11 cellular contexts compared by ENCODE assay signal in genomic region chr3:10188798-10189556, GRCh38. TPM values are rescaled to one million over a fixed set of nuclear protein-coding genes. Genes with fewer than 3 reads are reported as not detected.
DNase-seq lines count a peak whose midpoint lies in the region; ATAC-seq, FAIRE-seq and TF ChIP-seq lines count a peak whose summit lies in the region.
"Had no signal": no experiment of that assay in that cellular context is flagged by ENCODE, and none has a peak within 500 bp of the region (broad histone marks: within the 10 kb centered on the region; RNA-seq: fewer than 3 reads in every experiment).

No MANE protein-coding gene starts in this region.

- no peak overlapping the region for H2AFZ ChIP-seq in HepG2 (ENCODE audit: low read length)

- peak overlapping the region; percentile 49 to 84 for H3K27ac ChIP-seq in liver (ENCODE audit: low read depth in 1 of 2, low read length in 2 of 2)
- no peak overlapping the region for H3K27ac ChIP-seq in HepG2 (ENCODE audit: extremely low read length, insufficient read depth, low read length)

- no peak for TF ChIP-seq CTCF in liver (IDR thresholded peaks at IDR 0.05; ENCODE audit: low read depth, low read length, missing input control)
- no peak for TF ChIP-seq CTCF in HepG2 (CRISPR knock-in tag; IDR thresholded peaks at IDR 0.05)
- no peak for TF ChIP-seq CTCF in bronchial epithelial cell (IDR thresholded peaks at IDR 0.05; ENCODE audit: insufficient read depth, low read length, severe bottlenecking)
- TF ChIP-seq CTCF in neural crest cell (conservative IDR thresholded peaks at IDR 0.05): no peak

- no peak overlapping the region for H3K4me3 ChIP-seq in liver (ENCODE audit: low read depth in 1 of 3, low read length in 3 of 3)
- no peak overlapping the region for H3K4me3 ChIP-seq in HepG2 (replicated peaks in 1 of 3; ENCODE audit: insufficient read depth in 1 of 3, low read depth in 2 of 3, low read length in 3 of 3)
- H3K4me3 ChIP-seq in bronchial epithelial cell (ENCODE audit: low read depth, low read length): no peak overlapping the region

- DNase-seq in HepG2 (ENCODE audit: low spot score) (no peak), bronchial epithelial cell (ENCODE audit: low read depth) (peak; percentile 28), neural crest cell (ENCODE audit: low read depth, low spot score) (no peak), H4 (ENCODE audit: low spot score) (no peak), COR-L47 (lab: John Stamatoyannopoulos, UW) (no peak)
- DNase-seq in stimulated activated CD4-positive, alpha-beta T cell treated with anti-CD3 and anti-CD28 coated beads, Interleukin-4, amount 100 ng/mL, for 24 hours: no peak
- DNase-seq: NCI-H1436 had no signal

- POLR2A ChIA-PET in HepG2 (lab: Yijun Ruan, JAX): no interaction called here

- H3K9ac ChIP-seq in liver (ENCODE audit: low read depth in 1 of 2, low read length in 2 of 2): peak overlapping the region in 1 of 2 donors; percentile 28
- no peak overlapping the region for H3K9ac ChIP-seq in HepG2 (ENCODE audit: insufficient read depth, low read depth, low read length)

- H3K27me3 Mint-ChIP-seq in neural crest cell (ENCODE audit: low read depth): no peaks in the 10 kb centered on the region

- peaks cover 19 to 46% (median 34%) of the 10 kb centered on the region in 4 donors for H3K4me1 ChIP-seq in liver (ENCODE audit: control insufficient read depth in 4 of 4, insufficient read depth in 4 of 4, low read length in 3 of 4)
- peaks cover 40% of the 10 kb centered on the region for H3K4me1 ChIP-seq in HepG2 (ENCODE audit: insufficient read depth, low read length)

- BruUV-seq in HepG2 (replicated peaks; lab: Mats Ljungman, UMichigan): no TSS peak

- H3K4me2 ChIP-seq in HepG2 (ENCODE audit: low read depth, low read length): no peak overlapping the region

- TF ChIP-seq POLR2A in HepG2 (IDR thresholded peaks at IDR 0.05; ENCODE audit: insufficient read depth in 1 of 2, low read depth in 2 of 2, low read length in 2 of 2): no peak

- WGBS in liver: 85% methylated on average over 12 of the region's 12 CpGs
- WGBS in HepG2 (ENCODE audit: low lambda C conversion rate): 95% methylated on average over 12 of the region's 12 CpGs

- no peak for TF ChIP-seq EP300 in HepG2 (IDR thresholded peaks at IDR 0.05; ENCODE audit: low read depth in 2 of 2, low read length in 2 of 2)
- TF ChIP-seq EP300 in HepG2 (CRISPR knock-in tag; IDR thresholded peaks at IDR 0.05; ENCODE audit: borderline replicate concordance): no peak

- H3K4me1 Mint-ChIP-seq in neural crest cell: peaks cover 34% of the 10 kb centered on the region

- TF ChIP-seq RAD21 in liver (IDR thresholded peaks at IDR 0.05) (no peak), HepG2 (CRISPR knock-in tag; IDR thresholded peaks at IDR 0.05) (no peak)

- H3K27me3 ChIP-seq in liver (ENCODE audit: control insufficient read depth in 4 of 4, insufficient read depth in 4 of 4, low read length in 3 of 4) (no peaks in the 10 kb centered on the region), HepG2 (ENCODE audit: control insufficient read depth in 1 of 2, insufficient read depth in 2 of 2, low read length in 2 of 2) (no peaks in the 10 kb centered on the region), bronchial epithelial cell (ENCODE audit: control insufficient read depth, insufficient read depth, low read length) (no peaks in the 10 kb centered on the region)

- peaks cover 0 to 5% (median 2%) of the 10 kb centered on the region in 4 donors for H3K36me3 ChIP-seq in liver (ENCODE audit: control insufficient read depth in 4 of 4, insufficient read depth in 3 of 4, low read depth in 1 of 4, low read length in 3 of 4)
- peaks cover 8 to 42% of the 10 kb centered on the region in 2 experiments for H3K36me3 ChIP-seq in HepG2 (replicated peaks in 1 of 2; ENCODE audit: control insufficient read depth in 1 of 2, insufficient read depth in 2 of 2, low read length in 2 of 2)
- H3K36me3 ChIP-seq in bronchial epithelial cell (ENCODE audit: control insufficient read depth, insufficient read depth, low read length): no peaks in the 10 kb centered on the region

- in situ Hi-C loops in HepG2 (cut with HindIII; ENCODE audit: extremely low pct_ligation_motif_present, low pct_unique_long_range_greater_than_20kb): no loop called here

- CTCF ChIA-PET in HepG2 (lab: Yijun Ruan, JAX; ENCODE audit: low intra/inter-chr PET ratio, low total read pairs): no interaction called here

- peaks cover 2% of the 10 kb centered on the region for H3K79me2 ChIP-seq in HepG2 (ENCODE audit: insufficient read depth, low read length)

- H3K36me3 Mint-ChIP-seq in neural crest cell (ENCODE audit: low read depth): no peaks in the 10 kb centered on the region

- ATAC-seq in HepG2 (no peak), HG02588 (IDR thresholded peaks at IDR 0.05; ENCODE audit: unreplicated experiment) (no peak)

- H3K27ac Mint-ChIP-seq in neural crest cell (ENCODE audit: unreplicated experiment): peak overlapping the region; percentile 83

- no peak for FAIRE-seq in HepG2 (lab: Jason Lieb, UNC)
- FAIRE-seq in bronchial epithelial cell (lab: Jason Lieb, UNC): no peak
- FAIRE-seq: D721Med, H54 had no signal

- H4K20me1 ChIP-seq in HepG2 (ENCODE audit: insufficient read depth, low read length): no peaks in the 10 kb centered on the region

- H3K9me3 Mint-ChIP-seq in neural crest cell: no peaks in the 10 kb centered on the region

- H3K9me3 ChIP-seq in liver (ENCODE audit: control insufficient read depth in 4 of 4, low read length in 3 of 4): no peaks in the 10 kb centered on the region
- no peaks in the 10 kb centered on the region for H3K9me3 ChIP-seq in HepG2 (ENCODE audit: low read length)

- intact Hi-C loops in HepG2 (cut with micrococcal nuclease; ENCODE audit: unreplicated experiment): no loop called here

- no peak overlapping the region for H3K4me3 Mint-ChIP-seq in neural crest cell

RNA-seq across cellular contexts. Expression of gene IRAK2, which starts 24.3 kb away (rescaled TPM):
- total RNA-seq in liver (1 to 10 TPM; 7.1 to 9.3 TPM), HepG2 (2016; rRNA removed; fragmentation: Illumina TruSeq; extraction: Trizol) (13.1 and 15.3 TPM in 2 replicates), bronchial epithelial cell (4.7 and 5.5 TPM in 2 replicates), neural crest cell (0.39 and 0.44 TPM in 2 replicates)
- polyA plus RNA-seq in liver (1 to 10 TPM; 2.7 to 4.6 TPM), HepG2 (2011; rRNA removed) (23.3 and 27.9 TPM in 2 replicates)
- total RNA-seq in HepG2 (2016; cell fraction: cytosol; rRNA removed; fragmentation: Illumina TruSeq; extraction: Trizol; ENCODE audit: low read depth): 1.5 and 1.7 TPM in 2 replicates
- 12.7 and 14.4 TPM in 2 replicates for total RNA-seq in HepG2 (2016; cell fraction: insoluble cytoplasmic fraction; rRNA removed; fragmentation: Illumina TruSeq; extraction: Trizol)
- 5.2 TPM in 2 replicates for total RNA-seq in HepG2 (2016; cell fraction: membrane; rRNA removed; fragmentation: Illumina TruSeq; extraction: Trizol)
- 8.0 and 8.2 TPM in 2 replicates for total RNA-seq in HepG2 (2016; cell fraction: nucleus; rRNA removed; fragmentation: Illumina TruSeq; extraction: Trizol)
- 20.5 and 24.9 TPM in 2 replicates for polyA plus RNA-seq in HepG2 (2011; cell fraction: cytosol; rRNA removed)
- 10.1 and 12.7 TPM in 2 replicates for polyA plus RNA-seq in HepG2 (2011; cell fraction: nucleus; rRNA removed)
- polyA plus RNA-seq in HepG2 (2012): 12.4 and 13.3 TPM in 2 replicates
- 0.59 and 0.79 TPM in 2 replicates for polyA plus RNA-seq in HepG2 (2016; cell fraction: cytosol; fragmentation: Illumina TruSeq; extraction: Trizol; ENCODE audit: low read depth)
- polyA plus RNA-seq in HepG2 (2016; cell fraction: insoluble cytoplasmic fraction; fragmentation: Illumina TruSeq; extraction: Trizol; ENCODE audit: low read depth): 11.6 and 13.6 TPM in 2 replicates
- polyA plus RNA-seq in HepG2 (2016; cell fraction: membrane; fragmentation: Illumina TruSeq; extraction: Trizol; ENCODE audit: low read depth): 1.8 and 2.2 TPM in 2 replicates
- 9.0 and 10.2 TPM in 2 replicates for polyA plus RNA-seq in HepG2 (2016; cell fraction: nucleus; fragmentation: Illumina TruSeq; extraction: Trizol; ENCODE audit: insufficient read depth, low read depth)
- polyA minus RNA-seq in HepG2 (2011; rRNA and poly(A)+ RNA removed; ENCODE audit: low replicate concordance): 11.7 and 37.7 TPM in 2 replicates
- 15.0 and 20.4 TPM in 2 replicates for polyA minus RNA-seq in HepG2 (2011; cell fraction: cytosol; rRNA and poly(A)+ RNA removed)
- 9.5 and 12.4 TPM in 2 replicates for polyA minus RNA-seq in HepG2 (2011; cell fraction: nucleus; rRNA and poly(A)+ RNA removed)
- 1.1 and 1.3 TPM in 2 replicates for total RNA-seq in H4 (2014; rRNA removed; shearing (Covaris generic))

RNA-seq across cellular contexts. Expression of gene VHL, which starts 47.4 kb away (rescaled TPM):
- 10 to 100 TPM; 28.3 to 33.6 TPM for total RNA-seq in liver
- polyA plus RNA-seq in liver: 1 to 10 TPM; 5.6 to 8.3 TPM
- 51.7 and 64.4 TPM in 2 replicates for total RNA-seq in HepG2 (2016; rRNA removed; fragmentation: Illumina TruSeq; extraction: Trizol)
- total RNA-seq in HepG2 (2016; cell fraction: cytosol; rRNA removed; fragmentation: Illumina TruSeq; extraction: Trizol; ENCODE audit: low read depth): 9.3 and 10.4 TPM in 2 replicates
- 51.6 and 58.3 TPM in 2 replicates for total RNA-seq in HepG2 (2016; cell fraction: insoluble cytoplasmic fraction; rRNA removed; fragmentation: Illumina TruSeq; extraction: Trizol)
- 50.5 and 52.2 TPM in 2 replicates for total RNA-seq in HepG2 (2016; cell fraction: membrane; rRNA removed; fragmentation: Illumina TruSeq; extraction: Trizol)
- total RNA-seq in HepG2 (2016; cell fraction: nucleus; rRNA removed; fragmentation: Illumina TruSeq; extraction: Trizol): 34.3 and 34.9 TPM in 2 replicates
- 23.5 and 24.2 TPM in 2 replicates for polyA plus RNA-seq in HepG2 (2011; rRNA removed)
- polyA plus RNA-seq in HepG2 (2011; cell fraction: cytosol; rRNA removed): 11.8 and 18.6 TPM in 2 replicates
- 10.9 and 13.2 TPM in 2 replicates for polyA plus RNA-seq in HepG2 (2011; cell fraction: nucleus; rRNA removed)
- polyA plus RNA-seq in HepG2 (2012): 40.2 and 41.2 TPM in 2 replicates
- 6.7 and 9.7 TPM in 2 replicates for polyA plus RNA-seq in HepG2 (2016; cell fraction: cytosol; fragmentation: Illumina TruSeq; extraction: Trizol; ENCODE audit: low read depth)
- polyA plus RNA-seq in HepG2 (2016; cell fraction: insoluble cytoplasmic fraction; fragmentation: Illumina TruSeq; extraction: Trizol; ENCODE audit: low read depth): 60.6 and 64.6 TPM in 2 replicates
- polyA plus RNA-seq in HepG2 (2016; cell fraction: membrane; fragmentation: Illumina TruSeq; extraction: Trizol; ENCODE audit: low read depth): 33.5 and 35.8 TPM in 2 replicates
- polyA plus RNA-seq in HepG2 (2016; cell fraction: nucleus; fragmentation: Illumina TruSeq; extraction: Trizol; ENCODE audit: insufficient read depth, low read depth): 53.4 and 54.4 TPM in 2 replicates
- polyA minus RNA-seq in HepG2 (2011; rRNA and poly(A)+ RNA removed; ENCODE audit: low replicate concordance): 22.0 and 26.6 TPM in 2 replicates
- 15.5 and 17.2 TPM in 2 replicates for polyA minus RNA-seq in HepG2 (2011; cell fraction: cytosol; rRNA and poly(A)+ RNA removed)
- 13.1 and 13.4 TPM in 2 replicates for polyA minus RNA-seq in HepG2 (2011; cell fraction: nucleus; rRNA and poly(A)+ RNA removed)
- total RNA-seq in bronchial epithelial cell: 47.0 and 47.4 TPM in 2 replicates
- 80.1 and 80.8 TPM in 2 replicates for total RNA-seq in neural crest cell
- total RNA-seq in H4 (2014; rRNA removed; shearing (Covaris generic)): 21.3 and 22.6 TPM in 2 replicates

RNA-seq across cellular contexts. Expression of gene TATDN2, which starts 59.3 kb away (rescaled TPM):
- 10 to 100 TPM in 1 of 2 donors, 1 to 10 TPM in 1; 9.8 to 14.2 TPM for total RNA-seq in liver
- 1 to 10 TPM; 3.7 to 8.3 TPM for polyA plus RNA-seq in liver
- 21.9 and 23.9 TPM in 2 replicates for total RNA-seq in HepG2 (2016; rRNA removed; fragmentation: Illumina TruSeq; extraction: Trizol)
- total RNA-seq in HepG2 (2016; cell fraction: cytosol; rRNA removed; fragmentation: Illumina TruSeq; extraction: Trizol; ENCODE audit: low read depth): 6.6 and 7.4 TPM in 2 replicates
- 20.1 and 20.5 TPM in 2 replicates for total RNA-seq in HepG2 (2016; cell fraction: insoluble cytoplasmic fraction; rRNA removed; fragmentation: Illumina TruSeq; extraction: Trizol)
- total RNA-seq in HepG2 (2016; cell fraction: membrane; rRNA removed; fragmentation: Illumina TruSeq; extraction: Trizol): 26.1 and 26.9 TPM in 2 replicates
- total RNA-seq in HepG2 (2016; cell fraction: nucleus; rRNA removed; fragmentation: Illumina TruSeq; extraction: Trizol): 23.9 and 28.8 TPM in 2 replicates
- 12.1 and 17.1 TPM in 2 replicates for polyA plus RNA-seq in HepG2 (2011; rRNA removed)
- 12.0 and 14.6 TPM in 2 replicates for polyA plus RNA-seq in HepG2 (2011; cell fraction: cytosol; rRNA removed)
- polyA plus RNA-seq in HepG2 (2011; cell fraction: nucleus; rRNA removed): 28.5 and 29.0 TPM in 2 replicates
- 21.4 and 21.6 TPM in 2 replicates for polyA plus RNA-seq in HepG2 (2012)
- 7.7 and 8.7 TPM in 2 replicates for polyA plus RNA-seq in HepG2 (2016; cell fraction: cytosol; fragmentation: Illumina TruSeq; extraction: Trizol; ENCODE audit: low read depth)
- polyA plus RNA-seq in HepG2 (2016; cell fraction: insoluble cytoplasmic fraction; fragmentation: Illumina TruSeq; extraction: Trizol; ENCODE audit: low read depth): 25.2 and 26.4 TPM in 2 replicates
- polyA plus RNA-seq in HepG2 (2016; cell fraction: membrane; fragmentation: Illumina TruSeq; extraction: Trizol; ENCODE audit: low read depth): 25.5 and 26.0 TPM in 2 replicates
- polyA plus RNA-seq in HepG2 (2016; cell fraction: nucleus; fragmentation: Illumina TruSeq; extraction: Trizol; ENCODE audit: insufficient read depth, low read depth): 29.9 and 30.2 TPM in 2 replicates
- 33.5 and 56.4 TPM in 2 replicates for polyA minus RNA-seq in HepG2 (2011; rRNA and poly(A)+ RNA removed; ENCODE audit: low replicate concordance)
- 8.4 and 9.5 TPM in 2 replicates for polyA minus RNA-seq in HepG2 (2011; cell fraction: cytosol; rRNA and poly(A)+ RNA removed)
- polyA minus RNA-seq in HepG2 (2011; cell fraction: nucleus; rRNA and poly(A)+ RNA removed): 60.3 and 66.9 TPM in 2 replicates
- total RNA-seq in bronchial epithelial cell: 7.9 and 8.2 TPM in 2 replicates
- 40.5 TPM in 2 replicates for total RNA-seq in neural crest cell
- total RNA-seq in H4 (2014; rRNA removed; shearing (Covaris generic)): 6.4 and 9.7 TPM in 2 replicates
